Comparison of ENCODE assay signal across 14 cellular contexts in the genomic region with DNA sequence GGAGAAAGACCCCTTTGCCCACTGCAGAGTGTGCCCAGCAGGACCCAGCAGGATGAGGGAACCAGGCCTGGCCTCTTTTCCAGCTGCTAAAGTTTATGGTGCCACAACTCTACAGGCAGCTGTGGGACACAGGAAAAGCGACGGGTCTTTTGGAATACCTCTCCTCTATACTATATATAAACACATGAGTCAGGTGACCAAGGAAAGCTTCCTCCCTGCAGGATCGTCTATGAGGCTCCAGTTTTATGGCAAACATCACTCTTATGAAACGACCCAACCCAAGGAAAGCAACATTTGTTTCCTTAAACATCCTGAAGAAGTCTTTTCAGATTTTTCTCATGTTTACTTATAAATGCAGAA.
DNase-seq lines count a peak whose midpoint lies in the region; ATAC-seq, FAIRE-seq and TF ChIP-seq lines count a peak whose summit lies in the region.
"Had no signal": no experiment of that assay in that cellular context is flagged by ENCODE, and none has a peak within 500 bp of the region (broad histone marks: within the 10 kb centered on the region; RNA-seq: fewer than 3 reads in every experiment).

No MANE protein-coding gene starts in this region.

- peaks cover 78% of the 10 kb centered on the region for H3K4me1 Mint-ChIP-seq in nephron
- peaks cover 56% of the 10 kb centered on the region for H3K4me1 Mint-ChIP-seq in type B pancreatic cell (ENCODE audit: unreplicated experiment)
- peaks cover 9% of the 10 kb centered on the region in 2 donors for H3K4me1 Mint-ChIP-seq in stimulated activated naive B cell treated with anti-CD40 and anti-IgM and Interleukin-4, amounts not matched to agents 10 μg/mL and 1 μg/mL and 100 μg/mL, for 72 hours

- H3K4me3 Mint-ChIP-seq in nephron (peak overlapping the region; percentile 46 to 95 (median 55)), type B pancreatic cell (peak overlapping the region; percentile 67)
- H3K4me3 Mint-ChIP-seq in stimulated activated naive B cell treated with anti-CD40 and anti-IgM and Interleukin-4, amounts not matched to agents 10 μg/mL and 1 μg/mL and 100 μg/mL, for 72 hours = no peak overlapping the region

- H3K36me3 Mint-ChIP-seq in nephron (ENCODE audit: low read depth) (no peaks in the 10 kb centered on the region), type B pancreatic cell (peaks cover 6% of the 10 kb centered on the region)
- no peaks in the 10 kb centered on the region for H3K36me3 Mint-ChIP-seq in stimulated activated naive B cell treated with anti-CD40 and anti-IgM and Interleukin-4, amounts not matched to agents 10 μg/mL and 1 μg/mL and 100 μg/mL, for 72 hours

- DNase-seq in RWPE2 (ENCODE audit: low spot score) (no peak), epithelial cell of proximal tubule (ENCODE audit: low read depth) (no peak), type B pancreatic cell (ENCODE audit: extremely low spot score, unreplicated experiment) (no peak), urothelium cell line (ENCODE audit: low spot score) (no peak), cortex of kidney (lab: John Stamatoyannopoulos, UW) (no peak)
- DNase-seq in stimulated activated naive B cell treated with anti-CD40 and anti-IgM and Interleukin-4, amounts not matched to agents 10 μg/mL and 1 μg/mL and 100 μg/mL, for 72 hours = no peak
- DNase-seq: activated gamma-delta T cell treated with Interleukin-2 at 50 U/mL for 16 hours; DND-41; effector memory CD4-positive, alpha-beta T cell had no signal

- no peaks in the 10 kb centered on the region for H3K27me3 ChIP-seq in RWPE2 (ENCODE audit: insufficient read depth, poor library complexity, severe bottlenecking)

- H3K36me3 ChIP-seq in RWPE2 (ENCODE audit: low read depth) = 0 out of 2 replicates have a peak, but pooled peaks cover 3% of the 10 kb centered on the region

- H3K27me3 Mint-ChIP-seq in nephron (ENCODE audit: low read depth) (no peaks in the 10 kb centered on the region), type B pancreatic cell (peaks cover 4% of the 10 kb centered on the region)
- H3K27me3 Mint-ChIP-seq in stimulated activated naive B cell treated with anti-CD40 and anti-IgM and Interleukin-4, amounts not matched to agents 10 μg/mL and 1 μg/mL and 100 μg/mL, for 72 hours = peaks cover 13 to 22% of the 10 kb centered on the region in 2 donors
- H3K27me3 Mint-ChIP-seq: progenitor cell of endocrine pancreas had no signal

- no peak for ATAC-seq in RWPE2 (ENCODE audit: low read depth)
- ATAC-seq in stimulated activated naive B cell treated with anti-CD40 and anti-IgM and Interleukin-4, amounts not matched to agents 10 μg/mL and 1 μg/mL and 100 μg/mL, for 72 hours (replicated peaks) = no peak
- ATAC-seq: HepG2 had no signal

- H3K4me1 ChIP-seq in RWPE2 (ENCODE audit: insufficient read depth, poor library complexity, severe bottlenecking) = peaks cover 26% of the 10 kb centered on the region

- TF ChIP-seq CTCF in RWPE2 (IDR thresholded peaks at IDR 0.05; ENCODE audit: poor library complexity, severe bottlenecking) (no peak), epithelial cell of proximal tubule (conservative IDR thresholded peaks at IDR 0.05; ENCODE audit: low read depth, low read length) (no peak), nephron (IDR thresholded peaks at IDR 0.05; ENCODE audit: unreplicated experiment in 3 of 3) (no peak), type B pancreatic cell (conservative IDR thresholded peaks at IDR 0.05) (no peak)

- H3K27ac ChIP-seq in RWPE2 (ENCODE audit: poor library complexity, severe bottlenecking) = peak overlapping the region; percentile 99

- H3K27ac Mint-ChIP-seq in nephron (peak overlapping the region; percentile 89 to 98 (median 96)), type B pancreatic cell (no peak overlapping the region)
- H3K27ac Mint-ChIP-seq in stimulated activated naive B cell treated with anti-CD40 and anti-IgM and Interleukin-4, amounts not matched to agents 10 μg/mL and 1 μg/mL and 100 μg/mL, for 72 hours = no peak overlapping the region
- H3K27ac Mint-ChIP-seq: progenitor cell of endocrine pancreas had no signal

- no peaks in the 10 kb centered on the region for H3K9me3 Mint-ChIP-seq in nephron
- no peaks in the 10 kb centered on the region for H3K9me3 Mint-ChIP-seq in type B pancreatic cell
- H3K9me3 Mint-ChIP-seq in stimulated activated naive B cell treated with anti-CD40 and anti-IgM and Interleukin-4, amounts not matched to agents 10 μg/mL and 1 μg/mL and 100 μg/mL, for 72 hours = no peaks in the 10 kb centered on the region

- FAIRE-seq in urothelium cell line (lab: Jason Lieb, UNC) = no peak
- FAIRE-seq: HepG2, islet of Langerhans, RCC 7860 had no signal

- H3K4me3 ChIP-seq in RWPE2 (ENCODE audit: severe bottlenecking) = peak overlapping the region; percentile 57
- H3K4me3 ChIP-seq in epithelial cell of proximal tubule (ENCODE audit: low read depth, low read length) = peak overlapping the region; percentile 87

- H3K9me3 ChIP-seq in RWPE2 (ENCODE audit: severe bottlenecking) = no peaks in the 10 kb centered on the region

Comparison
In these comparisons a context has a peak if more than half of its experiments do, and no peak if none do; other contexts are left out.
1. H3K27ac Mint-ChIP-seq: peak in nephron (3 of 3); none in type B pancreatic cell (single experiment) and stimulated activated naive B cell treated with anti-CD40 and anti-IgM and Interleukin-4, amounts not matched to agents 10 μg/mL and 1 μg/mL and 100 μg/mL, for 72 hours (single experiment).
2. H3K4me3 Mint-ChIP-seq: peak in nephron (3 of 3) and type B pancreatic cell (single experiment); none in stimulated activated naive B cell treated with anti-CD40 and anti-IgM and Interleukin-4, amounts not matched to agents 10 μg/mL and 1 μg/mL and 100 μg/mL, for 72 hours (0 of 2).